Comparison of ENCODE assay signal across 15 cellular contexts in the genomic region with DNA sequence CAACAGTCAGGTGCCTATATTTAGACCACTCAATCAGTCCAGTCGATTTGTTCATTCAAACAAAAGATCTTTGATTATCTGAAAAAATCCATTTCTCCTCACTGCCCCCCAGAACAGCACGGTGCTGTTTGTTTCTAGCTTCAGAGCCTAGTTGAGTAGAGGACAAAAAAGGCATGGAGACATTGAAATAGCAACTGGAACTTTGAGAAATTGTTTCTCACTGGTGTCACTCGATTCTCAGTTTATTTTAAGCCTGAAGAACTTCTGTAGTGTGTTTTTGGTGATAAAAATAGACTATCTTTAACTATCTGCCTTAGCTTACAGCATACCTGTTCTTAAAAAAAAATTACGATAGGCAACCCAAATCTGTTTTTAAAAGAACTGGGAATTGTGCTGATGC.
DNase-seq lines count a peak whose midpoint lies in the region; ATAC-seq and TF ChIP-seq lines count a peak whose summit lies in the region.
"Had no signal": no experiment of that assay in that cellular context is flagged by ENCODE, and none has a peak within 500 bp of the region (broad histone marks: within the 10 kb centered on the region; RNA-seq: fewer than 3 reads in every experiment).

No MANE protein-coding gene starts in this region.

- H3K4me3 Mint-ChIP-seq in HFFc6 (no peak overlapping the region), neural crest cell (peak overlapping the region; percentile 35)
- no peak overlapping the region for H3K4me3 Mint-ChIP-seq in central memory CD8-positive, alpha-beta T cell
- H3K4me3 Mint-ChIP-seq: B cell had no signal

- peaks cover 66% of the 10 kb centered on the region for H3K4me1 ChIP-seq in A673 (ENCODE audit: insufficient read depth, low read length, poor library complexity, severe bottlenecking)

- H3K36me3 Mint-ChIP-seq in HFFc6 (ENCODE audit: low read depth): peaks cover 17% of the 10 kb centered on the region
- H3K36me3 Mint-ChIP-seq in central memory CD8-positive, alpha-beta T cell (ENCODE audit: insufficient read depth): peaks cover 7% of the 10 kb centered on the region
- H3K36me3 Mint-ChIP-seq in neural crest cell (ENCODE audit: low read depth): no peaks in the 10 kb centered on the region

- BruUV-seq in A673 (replicated peaks; lab: Mats Ljungman, UMichigan): no TSS peak

- H3K9me3 Mint-ChIP-seq in HFFc6: no peaks in the 10 kb centered on the region
- H3K9me3 Mint-ChIP-seq in central memory CD8-positive, alpha-beta T cell: no peaks in the 10 kb centered on the region
- H3K9me3 Mint-ChIP-seq in neural crest cell: no peaks in the 10 kb centered on the region

- H3K27ac Mint-ChIP-seq in HFFc6 (peak overlapping the region; percentile 11; the same call in 1 of the 2 replicates), neural crest cell (ENCODE audit: unreplicated experiment) (peak overlapping the region; percentile 81)
- peak overlapping the region; percentile 32 for H3K27ac Mint-ChIP-seq in central memory CD8-positive, alpha-beta T cell (ENCODE audit: low read depth)
- H3K27ac Mint-ChIP-seq: B cell had no signal

- H3K36me3 ChIP-seq in A673 (ENCODE audit: insufficient read depth, low read length, poor library complexity, severe bottlenecking): no peaks in the 10 kb centered on the region

- no peak for ATAC-seq in central memory CD8-positive, alpha-beta T cell (replicated peaks; ENCODE audit: extremely low read depth, poor library complexity, severe bottlenecking)
- ATAC-seq in GM18858 (IDR thresholded peaks at IDR 0.05; ENCODE audit: unreplicated experiment) (no peak), HG02973 (IDR thresholded peaks at IDR 0.05; ENCODE audit: unreplicated experiment) (no peak)
- ATAC-seq: K562, left colon had no signal

- H3K27me3 ChIP-seq in A673 (replicated peaks; ENCODE audit: insufficient read depth, low read depth, low read length, poor library complexity): no peaks in the 10 kb centered on the region

- CTCF ChIA-PET in A673 (lab: Charles Lee): no interaction called here

- no peaks in the 10 kb centered on the region for H3K9me3 ChIP-seq in A673 (ENCODE audit: low read depth, low read length, poor library complexity, severe bottlenecking)

- DNase-seq in A673 (ENCODE audit: low spot score) (no peak), HFFc6 (no peak), neural crest cell (ENCODE audit: low read depth, low spot score) (no peak), head of caudate nucleus (no peak), GF-D8 (lab: John Stamatoyannopoulos, UW) (no peak)
- no peak for DNase-seq in central memory CD8-positive, alpha-beta T cell (ENCODE audit: low spot score in 2 of 2)
- DNase-seq: GDM1; left colon; NCI-H146; NCI-H524 treated with DMSO at 0.1 percent for 48 hours; stimulated activated CD4-positive, alpha-beta T cell treated with anti-CD3 and anti-CD28 coated beads, Interleukin-15, amount 100 ng/mL, for 24 hours had no signal

- no peak overlapping the region for H3K4me3 ChIP-seq in A673 (ENCODE audit: low read depth, low read length, poor library complexity, severe bottlenecking)
- H3K4me3 ChIP-seq: K562 had no signal

- peaks cover 76% of the 10 kb centered on the region for H3K4me1 Mint-ChIP-seq in HFFc6 (ENCODE audit: low read depth)
- H3K4me1 Mint-ChIP-seq in central memory CD8-positive, alpha-beta T cell: peaks cover 66% of the 10 kb centered on the region
- H3K4me1 Mint-ChIP-seq in neural crest cell: peaks cover 49% of the 10 kb centered on the region

- intact Hi-C loops in A673 (cut with micrococcal nuclease; ENCODE audit: unreplicated experiment) (no loop called here), head of caudate nucleus (cut with DNase I) (loop anchor here (10.0 kb wide), 1 partner anchor 67 kb away; no protein-coding TSS in a partner anchor)

- H3K27me3 Mint-ChIP-seq in HFFc6 (ENCODE audit: insufficient read depth): no peaks in the 10 kb centered on the region
- no peaks in the 10 kb centered on the region for H3K27me3 Mint-ChIP-seq in central memory CD8-positive, alpha-beta T cell
- H3K27me3 Mint-ChIP-seq in neural crest cell (ENCODE audit: low read depth): no peaks in the 10 kb centered on the region
- H3K27me3 Mint-ChIP-seq: B cell had no signal

- TF ChIP-seq CTCF in A673 (conservative IDR thresholded peaks at IDR 0.05; ENCODE audit: low read depth, low read length) (no peak), HFFc6 (IDR thresholded peaks at IDR 0.05) (no peak), neural crest cell (conservative IDR thresholded peaks at IDR 0.05) (no peak)

- POLR2A ChIA-PET in A673 (lab: Charles Lee; ENCODE audit: low non-redundant PET): no interaction called here

- peak overlapping the region; percentile 51 for H3K27ac ChIP-seq in A673 (ENCODE audit: low read depth, low read length, poor library complexity, severe bottlenecking)

Comparison
In these comparisons a context has a peak if more than half of its experiments do, and no peak if none do; other contexts are left out.
1. H3K27ac Mint-ChIP-seq: peak in every context shown above with its lines; median percentile 81 in neural crest cell; 32 in central memory CD8-positive, alpha-beta T cell; 11 in HFFc6.